9 cellular contexts compared by ENCODE assay signal in genomic region chr11:46674463-46675287, GRCh38. TPM values are rescaled to one million over a fixed set of nuclear protein-coding genes. Genes with fewer than 3 reads are reported as not detected.
DNase-seq lines count a peak whose midpoint lies in the region; ATAC-seq and TF ChIP-seq lines count a peak whose summit lies in the region.
"Had no signal": no experiment of that assay in that cellular context is flagged by ENCODE, and none has a peak within 500 bp of the region (broad histone marks: within the 10 kb centered on the region; RNA-seq: fewer than 3 reads in every experiment).

No MANE protein-coding gene starts in this region.

- H3K4me1 Mint-ChIP-seq in GM23338, result peaks cover 20% of the 10 kb centered on the region

- ATAC-seq in GM23338 (peak; percentile 94), esophagus mucosa (peak; percentile 23), GM21381 (IDR thresholded peaks at IDR 0.05; ENCODE audit: unreplicated experiment) (no peak), HG03457 (IDR thresholded peaks at IDR 0.05; ENCODE audit: unreplicated experiment) (no peak)

- H3K79me2 ChIP-seq in GM23338 (replicated peaks; ENCODE audit: insufficient read depth) (no peaks in the 10 kb centered on the region), osteoblast (ENCODE audit: insufficient read depth, low read length) (no peaks in the 10 kb centered on the region)

- H3K9me3 ChIP-seq in osteoblast (ENCODE audit: low read depth, low read length), result no peaks in the 10 kb centered on the region
- H3K9me3 ChIP-seq: HAP-1 had no signal

- H3K4me3 Mint-ChIP-seq in GM23338, result peak overlapping the region; percentile 41

- no peaks in the 10 kb centered on the region for H4K20me1 ChIP-seq in GM23338 (replicated peaks; ENCODE audit: insufficient read depth)
- peaks cover 3% of the 10 kb centered on the region for H4K20me1 ChIP-seq in osteoblast (ENCODE audit: insufficient read depth, low read length)

- H3K36me3 Mint-ChIP-seq in GM23338 (ENCODE audit: low read depth), result peaks cover 24% of the 10 kb centered on the region

- H2AFZ ChIP-seq in GM23338 (no peak overlapping the region), osteoblast (ENCODE audit: low read length) (no peak overlapping the region)

- peaks cover 19% of the 10 kb centered on the region for H3K4me1 ChIP-seq in GM23338 (ENCODE audit: insufficient read depth)
- peaks cover 26% of the 10 kb centered on the region for H3K4me1 ChIP-seq in osteoblast (ENCODE audit: insufficient read depth, low read length)
- H3K4me1 ChIP-seq: HAP-1 had no signal

- H3K27me3 ChIP-seq in GM23338 (ENCODE audit: insufficient read depth) (no peaks in the 10 kb centered on the region), osteoblast (ENCODE audit: insufficient read depth, low read length) (no peaks in the 10 kb centered on the region)

- H3F3A ChIP-seq in GM23338 (replicated peaks; ENCODE audit: low read depth), result peaks cover 5% of the 10 kb centered on the region; the same call in 1 of the 2 replicates

- H3K27ac Mint-ChIP-seq in GM23338, result peak overlapping the region; percentile 91

- no peaks in the 10 kb centered on the region for H3K9me2 ChIP-seq in GM23338 (ENCODE audit: insufficient read depth)

- H3K27me3 Mint-ChIP-seq in GM23338 (ENCODE audit: insufficient read depth, low read depth, poor library complexity), result peaks cover 9% of the 10 kb centered on the region

- H3K4me2 ChIP-seq in GM23338 (peak overlapping the region; percentile 11), osteoblast (ENCODE audit: insufficient read depth, low read length) (no peak overlapping the region)

- DNase-seq in GM23338 (ENCODE audit: low spot score), result peak; percentile 92
- peak; percentile 36 for DNase-seq in SKM-1 (lab: John Stamatoyannopoulos, UW; ENCODE audit: unreplicated experiment)
- no peak for DNase-seq in osteoblast (ENCODE audit: insufficient read length, low spot score, missing footprints)
- DNase-seq in HPDE6-E6E7 (ENCODE audit: extremely low spot score), result no peak
- DNase-seq in NCI-H748 (lab: John Stamatoyannopoulos, UW; ENCODE audit: unreplicated experiment), result no peak

- H3K36me3 ChIP-seq in GM23338 (ENCODE audit: insufficient read depth), result peaks cover 9% of the 10 kb centered on the region; the same call in 1 of the 2 replicates
- H3K36me3 ChIP-seq in osteoblast (ENCODE audit: insufficient read depth, low read length), result peaks cover 52% of the 10 kb centered on the region

- no peak for TF ChIP-seq CTCF in GM23338 (conservative IDR thresholded peaks at IDR 0.05; ENCODE audit: low read depth in 2 of 2)
- no peak for TF ChIP-seq CTCF in osteoblast (IDR thresholded peaks at IDR 0.05; ENCODE audit: extremely low read depth, low read depth, low read length)

- H3K4me3 ChIP-seq in GM23338, result no peak overlapping the region
- H3K4me3 ChIP-seq in osteoblast (ENCODE audit: insufficient read depth, low read length), result no peak overlapping the region
- H3K4me3 ChIP-seq: HAP-1 had no signal

- H3K27ac ChIP-seq in GM23338 (ENCODE audit: low read depth) (peak overlapping the region; percentile 86), osteoblast (ENCODE audit: low read depth, low read length) (peak overlapping the region; percentile 68)

- H3K9me3 Mint-ChIP-seq in GM23338, result no peaks in the 10 kb centered on the region

TF ChIP-seq in GM23338, 12 proteins besides CTCF, POLR2A, EP300 and RAD21 (continues in another document):
- TF ChIP-seq CREB1 (CRISPR knock-in tag; IDR thresholded peaks at IDR 0.05; ENCODE audit: low read depth) (no peak), ZNF331 (CRISPR knock-in tag; IDR thresholded peaks at IDR 0.05; ENCODE audit: low read depth) (no peak), EZH2phosphoT487 (IDR thresholded peaks at IDR 0.05; ENCODE audit: unreplicated experiment) (no peak), STAT1 (IDR thresholded peaks at IDR 0.05; ENCODE audit: unreplicated experiment) (no peak), JUNB (IDR thresholded peaks at IDR 0.05; ENCODE audit: unreplicated experiment) (no peak), POLR2AphosphoS5 (IDR thresholded peaks at IDR 0.05; ENCODE audit: low read depth) (no peak; the same call in 1 of the 2 replicates)
- TF ChIP-seq, protein P1, sequence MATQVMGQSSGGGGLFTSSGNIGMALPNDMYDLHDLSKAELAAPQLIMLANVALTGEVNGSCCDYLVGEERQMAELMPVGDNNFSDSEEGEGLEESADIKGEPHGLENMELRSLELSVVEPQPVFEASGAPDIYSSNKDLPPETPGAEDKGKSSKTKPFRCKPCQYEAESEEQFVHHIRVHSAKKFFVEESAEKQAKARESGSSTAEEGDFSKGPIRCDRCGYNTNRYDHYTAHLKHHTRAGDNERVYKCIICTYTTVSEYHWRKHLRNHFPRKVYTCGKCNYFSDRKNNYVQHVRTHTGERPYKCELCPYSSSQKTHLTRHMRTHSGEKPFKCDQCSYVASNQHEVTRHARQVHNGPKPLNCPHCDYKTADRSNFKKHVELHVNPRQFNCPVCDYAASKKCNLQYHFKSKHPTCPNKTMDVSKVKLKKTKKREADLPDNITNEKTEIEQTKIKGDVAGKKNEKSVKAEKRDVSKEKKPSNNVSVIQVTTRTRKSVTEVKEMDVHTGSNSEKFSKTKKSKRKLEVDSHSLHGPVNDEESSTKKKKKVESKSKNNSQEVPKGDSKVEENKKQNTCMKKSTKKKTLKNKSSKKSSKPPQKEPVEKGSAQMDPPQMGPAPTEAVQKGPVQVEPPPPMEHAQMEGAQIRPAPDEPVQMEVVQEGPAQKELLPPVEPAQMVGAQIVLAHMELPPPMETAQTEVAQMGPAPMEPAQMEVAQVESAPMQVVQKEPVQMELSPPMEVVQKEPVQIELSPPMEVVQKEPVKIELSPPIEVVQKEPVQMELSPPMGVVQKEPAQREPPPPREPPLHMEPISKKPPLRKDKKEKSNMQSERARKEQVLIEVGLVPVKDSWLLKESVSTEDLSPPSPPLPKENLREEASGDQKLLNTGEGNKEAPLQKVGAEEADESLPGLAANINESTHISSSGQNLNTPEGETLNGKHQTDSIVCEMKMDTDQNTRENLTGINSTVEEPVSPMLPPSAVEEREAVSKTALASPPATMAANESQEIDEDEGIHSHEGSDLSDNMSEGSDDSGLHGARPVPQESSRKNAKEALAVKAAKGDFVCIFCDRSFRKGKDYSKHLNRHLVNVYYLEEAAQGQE (IDR thresholded peaks at IDR 0.05; ENCODE audit: unreplicated experiment), result no peak

RNA-seq across cellular contexts. Expression of gene ARHGAP1, which starts 25.7 kb away (rescaled TPM):
- 30.4 and 38.1 TPM in 2 replicates for total RNA-seq in GM23338 (2014; rRNA removed; shearing (Covaris generic))
- polyA plus RNA-seq in GM23338 (2016; fragmentation: Nextera tagmentation; extraction: Ambion mirVana), result 23.4 and 23.5 TPM in 2 replicates
- total RNA-seq in esophagus mucosa (88.7 TPM), osteoblast (88.3 and 100 TPM in 2 replicates)

RNA-seq across cellular contexts. Expression of gene ZNF408, which starts 26.2 kb away (rescaled TPM):
- 17.2 and 25.6 TPM in 2 replicates for total RNA-seq in GM23338 (2014; rRNA removed; shearing (Covaris generic))
- polyA plus RNA-seq in GM23338 (2016; fragmentation: Nextera tagmentation; extraction: Ambion mirVana), result 6.1 and 7.8 TPM in 2 replicates
- total RNA-seq in esophagus mucosa, result 6.7 TPM
- 16.2 and 16.3 TPM in 2 replicates for total RNA-seq in osteoblast

RNA-seq across cellular contexts. Expression of gene F2, which starts 44.3 kb away (rescaled TPM):
- total RNA-seq in GM23338 (2014; rRNA removed; shearing (Covaris generic)), result 0.21 TPM in 1 of 2 replicates, not detected in the other
- polyA plus RNA-seq in GM23338 (2016; fragmentation: Nextera tagmentation; extraction: Ambion mirVana), result 0.31 TPM in 1 of 2 replicates, not detected in the other
- not detected for total RNA-seq in esophagus mucosa
- not detected in 2 replicates for total RNA-seq in osteoblast

RNA-seq across cellular contexts. Expression of gene ATG13, which starts 57.3 kb away (rescaled TPM):
- total RNA-seq in GM23338 (2014; rRNA removed; shearing (Covaris generic)), result 71.1 and 71.4 TPM in 2 replicates
- 32.3 and 32.9 TPM in 2 replicates for polyA plus RNA-seq in GM23338 (2016; fragmentation: Nextera tagmentation; extraction: Ambion mirVana)
- total RNA-seq in esophagus mucosa (37.3 TPM), osteoblast (70.9 and 71.9 TPM in 2 replicates)

RNA-seq across cellular contexts. Expression of gene HARBI1, which starts 57.6 kb away (rescaled TPM):
- total RNA-seq in GM23338 (2014; rRNA removed; shearing (Covaris generic)), result 4.9 and 6.5 TPM in 2 replicates
- polyA plus RNA-seq in GM23338 (2016; fragmentation: Nextera tagmentation; extraction: Ambion mirVana), result 4.2 TPM in 2 replicates
- total RNA-seq in esophagus mucosa (3.2 TPM), osteoblast (5.8 and 6.2 TPM in 2 replicates)

Comparison
In these comparisons a context has a peak if more than half of its experiments do, and no peak if none do; other contexts are left out.
1. ATAC-seq: peak in GM23338 (single experiment) and esophagus mucosa (single experiment); none in GM21381 (single experiment) and HG03457 (single experiment).
2. DNase-seq: peak in GM23338 (single experiment) and SKM-1 (single experiment); none in osteoblast (single experiment), HPDE6-E6E7 (single experiment) and NCI-H748 (single experiment).